In the genomic region with DNA sequence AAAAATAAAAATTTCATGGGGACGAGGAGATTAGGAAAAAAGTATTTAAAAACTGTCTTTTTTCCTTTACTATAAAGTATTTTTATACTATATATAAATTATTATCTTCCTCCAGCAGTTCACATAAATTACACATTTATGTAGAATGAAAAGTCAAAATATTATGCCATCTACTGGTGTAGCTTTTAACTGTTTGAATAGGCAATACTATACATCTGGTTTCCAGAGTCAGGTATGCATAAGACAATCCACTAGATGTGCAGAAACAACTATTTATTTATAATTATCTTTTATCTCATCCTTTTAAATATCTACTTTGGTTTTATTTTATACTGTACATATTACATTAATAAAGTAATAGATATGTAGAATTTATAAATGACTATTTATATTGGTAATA, we compare ENCODE assay signal across 6 cellular contexts. TPM values are rescaled to one million over a fixed set of nuclear protein-coding genes. Genes with fewer than 3 reads are reported as not detected.
DNase-seq lines count a peak whose midpoint lies in the region; ATAC-seq and TF ChIP-seq lines count a peak whose summit lies in the region.
"Not testable (repeated sequence)": the region's sequence is repeated elsewhere in the genome, so short reads cannot be mapped to it uniquely, and the experiment has no call there.

No MANE protein-coding gene starts in this region.

- H3K9me3 Mint-ChIP-seq in osteocyte (ENCODE audit: unreplicated experiment) = not testable (repeated sequence)

- H3K36me3 Mint-ChIP-seq in osteocyte (ENCODE audit: unreplicated experiment) = not testable (repeated sequence)

- peak; percentile 70; the same call in 1 of the 2 replicates for ATAC-seq in Panc1
- ATAC-seq in foreskin keratinocyte = not testable (repeated sequence)

- H3K36me3 ChIP-seq in Panc1 (ENCODE audit: control insufficient read depth, insufficient read depth, low read length) = not testable (repeated sequence)

- H3K27ac ChIP-seq in C4-2B; Panc1 (ENCODE audit: low read length); VCaP; foreskin keratinocyte: not testable (repeated sequence)

- DNase-seq in LNCaP clone FGC (ENCODE audit: low read depth); Panc1 (ENCODE audit: low read depth, low spot score); foreskin keratinocyte; osteocyte (ENCODE audit: extremely low spot score, unreplicated experiment): not testable (repeated sequence)

- not testable (repeated sequence) for H3K27me3 ChIP-seq in Panc1 (ENCODE audit: control insufficient read depth, insufficient read depth, low read length); foreskin keratinocyte

- not testable (repeated sequence) for H3K4me3 ChIP-seq in LNCaP clone FGC (ENCODE audit: low read depth, low read length); Panc1 (ENCODE audit: low read depth in 2 of 2, low read length in 2 of 2)

- in situ Hi-C loops in Panc1 (cut with HindIII; ENCODE audit: low pct_unique_long_range_greater_than_20kb, low sequenced_read_pairs) = not testable (repeated sequence)

- peak; percentile 25 for TF ChIP-seq CTCF in C4-2B (conservative IDR thresholded peaks at IDR 0.05)
- 0 out of 2 replicates have a peak, but pooled peaks have one; percentile 3 for TF ChIP-seq CTCF in LNCaP clone FGC (IDR thresholded peaks at IDR 0.05; ENCODE audit: control insufficient read depth, extremely low read depth, insufficient read depth)
- not testable (repeated sequence) for TF ChIP-seq CTCF in Panc1 (IDR thresholded peaks at IDR 0.05)
- peak; percentile 15; the same call in 1 of the 2 replicates for TF ChIP-seq CTCF in VCaP (conservative IDR thresholded peaks at IDR 0.05)
- peak; percentile 7 for TF ChIP-seq CTCF in foreskin keratinocyte (conservative IDR thresholded peaks at IDR 0.05)
- peak; percentile 33 for TF ChIP-seq CTCF in osteocyte (IDR thresholded peaks at IDR 0.05)

- CTCF ChIA-PET in Panc1 (lab: Charles Lee) = not testable (repeated sequence)

- not testable (repeated sequence) for H3K27ac Mint-ChIP-seq in osteocyte (ENCODE audit: unreplicated experiment)

- intact Hi-C loops in Panc1 (cut with micrococcal nuclease; ENCODE audit: unreplicated experiment) = not testable (repeated sequence)

- H3K27me3 Mint-ChIP-seq in osteocyte (ENCODE audit: unreplicated experiment) = not testable (repeated sequence)

- not testable (repeated sequence) for H3K4me1 ChIP-seq in Panc1 (ENCODE audit: control insufficient read depth, insufficient read depth, low read length); foreskin keratinocyte

- POLR2A ChIA-PET in Panc1 (lab: Charles Lee) = not testable (repeated sequence)

- not testable (repeated sequence) for H3K4me1 Mint-ChIP-seq in osteocyte (ENCODE audit: unreplicated experiment)

- H3K9me3 ChIP-seq in Panc1 (ENCODE audit: control insufficient read depth, insufficient read depth, low read depth, low read length) = not testable (repeated sequence)

- BruUV-seq in Panc1 (replicated peaks; lab: Mats Ljungman, UMichigan) = not testable (repeated sequence)

- not testable (repeated sequence) for H3K4me3 Mint-ChIP-seq in osteocyte (ENCODE audit: unreplicated experiment)

RNA-seq across cellular contexts. Expression of a gene that starts 24.9 kb away (rescaled TPM):
- 103 TPM for total RNA-seq in Panc1 (2021; ENCODE audit: unreplicated experiment)
- 85.8 TPM for polyA plus RNA-seq in Panc1 (2012; ENCODE audit: insufficient read length)
- total RNA-seq in foreskin keratinocyte = 96.5 and 103 TPM in 2 replicates
- 121 and 132 TPM in 2 replicates for polyA plus RNA-seq in foreskin keratinocyte
- 61.1 and 64.0 TPM in 2 replicates for total RNA-seq in osteocyte
